ENCODE assay signal across 1 cellular context in the genomic region with DNA sequence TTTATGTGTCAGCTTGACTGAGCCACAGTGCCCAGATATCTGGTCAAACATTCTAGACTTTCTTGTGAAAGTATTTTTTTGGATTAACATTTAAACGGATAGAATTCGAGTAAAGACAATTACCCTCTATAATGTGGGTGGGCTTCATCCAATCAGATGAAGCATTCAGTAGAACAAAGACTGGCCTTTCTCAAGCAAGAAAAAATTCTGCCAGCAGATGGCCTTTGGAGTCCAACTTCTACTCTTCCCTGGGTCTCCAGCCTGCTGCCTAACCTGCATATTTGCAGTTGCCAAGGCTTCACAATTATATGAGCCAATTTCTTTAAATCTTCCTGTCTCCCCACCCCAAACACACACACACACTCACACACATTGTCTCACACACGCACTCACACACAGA.
TF ChIP-seq lines count a peak whose summit lies in the region.

No MANE protein-coding gene starts in this region.

TF ChIP-seq in H1, 55 proteins besides CTCF, POLR2A, EP300 and RAD21 (continued from another document):
- TF ChIP-seq, protein P1, sequence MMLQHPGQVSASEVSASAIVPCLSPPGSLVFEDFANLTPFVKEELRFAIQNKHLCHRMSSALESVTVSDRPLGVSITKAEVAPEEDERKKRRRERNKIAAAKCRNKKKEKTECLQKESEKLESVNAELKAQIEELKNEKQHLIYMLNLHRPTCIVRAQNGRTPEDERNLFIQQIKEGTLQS (IDR thresholded peaks at IDR 0.05; ENCODE audit: insufficient read depth, low read depth, low read length), result no peak
